ENCODE assay signal across 19 cellular contexts in the genomic region with DNA sequence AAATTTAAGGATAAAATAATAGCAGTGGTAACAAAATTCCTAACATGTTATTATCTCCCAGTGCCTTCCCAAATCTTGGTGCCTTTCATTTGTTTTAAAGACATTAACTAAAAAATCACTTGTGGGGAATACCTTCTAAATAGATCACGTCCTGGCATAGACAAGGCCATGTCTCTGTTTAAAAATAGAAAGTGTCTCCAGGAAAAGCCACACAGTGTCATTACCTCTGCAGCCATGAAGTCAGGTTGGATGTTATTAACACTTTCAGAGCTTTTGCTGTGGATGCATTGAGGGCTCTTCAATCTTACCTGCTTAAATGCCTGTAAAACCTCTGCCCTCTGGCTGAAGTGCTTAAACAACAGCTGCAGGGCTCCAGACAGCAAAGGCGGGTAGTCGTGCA.
"Had no signal": no experiment of that assay in that cellular context is flagged by ENCODE, and none has a peak within 500 bp of the region (broad histone marks: within the 10 kb centered on the region; RNA-seq: fewer than 3 reads in every experiment).

No MANE protein-coding gene starts in this region.

- H3K4me1 ChIP-seq: ascending aorta, esophagus muscularis mucosa, gastroesophageal sphincter, neural progenitor cell, prostate gland, tibial artery had no signal

- H3K9me3 ChIP-seq: ascending aorta, esophagus muscularis mucosa, gastroesophageal sphincter, heart right ventricle, prostate gland, tibial artery had no signal

- H3K36me3 ChIP-seq: neural progenitor cell, prostate gland had no signal

- H3K4me2 ChIP-seq: neural progenitor cell had no signal

- DNase-seq: activated CD4-positive, alpha-beta T cell treated with anti-CD3 and anti-CD28 coated beads, Interleukin-2, amount 50 U/mL, for 4 hours; activated effector memory CD4-positive, alpha-beta T cell treated with anti-CD3 and anti-CD28 coated beads, Interleukin-2, amount 50 U/mL, for 16 hours; activated T-cell treated with anti-CD3 and anti-CD28 coated beads, Interleukin-2, amount 50 U/mL, for 72 hours; cerebellar nuclear complex; effector memory CD4-positive, alpha-beta T cell; heart right ventricle; kidney glomerular epithelial cell; mesenchymal stem cell; naive thymus-derived CD4-positive, alpha-beta T cell; right cardiac atrium; stimulated activated naive CD8-positive, alpha-beta T cell treated with anti-CD3 and anti-CD28 coated beads, Interleukin-15, Interleukin-2, amounts not matched to agents 100 U/mL and 50 U/mL, for 24 hours; substantia nigra; tibial artery had no signal

- ATAC-seq: activated T-cell treated with anti-CD3 and anti-CD28 coated beads, Interleukin-2, amount 50 U/mL, for 72 hours; gastroesophageal sphincter; naive thymus-derived CD4-positive, alpha-beta T cell; right cardiac atrium; stimulated activated naive CD8-positive, alpha-beta T cell treated with anti-CD3 and anti-CD28 coated beads, Interleukin-15, Interleukin-2, amounts not matched to agents 100 U/mL and 50 U/mL, for 24 hours had no signal

- H2AFZ ChIP-seq: neural progenitor cell had no signal

- H3K27ac ChIP-seq: ascending aorta, esophagus muscularis mucosa, gastroesophageal sphincter, heart right ventricle, neural progenitor cell, prostate gland, tibial artery, VCaP had no signal

- H3K4me3 ChIP-seq: ascending aorta, esophagus muscularis mucosa, gastroesophageal sphincter, heart right ventricle, neural progenitor cell, prostate gland, tibial artery had no signal

- H3K9ac ChIP-seq: neural progenitor cell had no signal

- H3K27me3 ChIP-seq: ascending aorta, esophagus muscularis mucosa, gastroesophageal sphincter, heart right ventricle, neural progenitor cell, tibial artery had no signal
